Comparison of ENCODE assay signal across 8 cellular contexts in the genomic region with DNA sequence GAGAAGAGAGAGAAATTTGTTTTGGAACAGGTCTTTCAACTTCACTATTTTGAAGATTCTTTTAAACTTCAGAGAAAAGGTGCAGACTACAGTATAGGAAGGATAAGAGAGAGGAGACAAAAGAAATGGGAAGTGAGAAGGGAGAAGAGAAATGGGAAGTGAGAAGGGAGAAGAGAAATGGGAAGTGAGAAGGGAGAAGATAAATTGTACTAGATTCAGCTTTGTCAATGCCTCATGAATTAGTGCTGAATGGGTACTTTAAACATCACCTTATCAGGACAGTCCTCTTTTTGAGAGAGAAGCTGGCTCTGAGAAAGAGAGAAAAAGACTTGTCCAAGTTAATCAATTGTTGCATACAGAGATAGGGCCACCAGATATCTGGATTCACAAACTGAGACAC. TPM values are rescaled to one million over a fixed set of nuclear protein-coding genes. Genes with fewer than 3 reads are reported as not detected.
A peak's percentile ranks its signal among the peaks of the same experiment; 100 is the strongest.
DNase-seq lines count a peak whose midpoint lies in the region; ATAC-seq, FAIRE-seq and TF ChIP-seq lines count a peak whose summit lies in the region.

No MANE protein-coding gene starts in this region.

- H3K9me3 ChIP-seq in A549 (no peaks in the 10 kb centered on the region), SJCRH30 (replicated peaks) (no peaks in the 10 kb centered on the region), iPS-18a (ENCODE audit: control insufficient read depth, low read depth, low read length) (no peaks in the 10 kb centered on the region), thoracic aorta (no peaks in the 10 kb centered on the region)

- POLR2A ChIA-PET in A549 (lab: Yijun Ruan, JAX): interaction anchor here (1.0 kb wide), 1 partner anchor 99 kb away, joined by 3 read pairs; no protein-coding TSS in a partner anchor

- no peak for ATAC-seq in A549
- ATAC-seq in GM21529 (IDR thresholded peaks at IDR 0.05; ENCODE audit: unreplicated experiment): peak; percentile 26
- no peak for ATAC-seq in thoracic aorta (ENCODE audit: insufficient number of reproducible peaks, low FRiP score, low read depth)
- ATAC-seq in GM19452 (IDR thresholded peaks at IDR 0.05; ENCODE audit: unreplicated experiment): no peak

- peak overlapping the region; percentile 41 for H3K9ac ChIP-seq in iPS-18a (ENCODE audit: low read length)

- TF ChIP-seq POLR2A in A549 (IDR thresholded peaks at IDR 0.05; ENCODE audit: low read length): no peak

- H3K4me1 ChIP-seq in A549 (peaks cover 68% of the 10 kb centered on the region), SJCRH30 (peaks cover 8% of the 10 kb centered on the region; the same call in 1 of the 2 replicates), iPS-18a (ENCODE audit: control insufficient read depth, low read depth, low read length) (peaks cover 37% of the 10 kb centered on the region), thoracic aorta (ENCODE audit: control insufficient read depth in 1 of 2, low read depth in 2 of 2) (peaks cover 0 to 34% of the 10 kb centered on the region in 2 donors)

- peak overlapping the region; percentile 88 for H3K4me2 ChIP-seq in A549

- FAIRE-seq in A549 (lab: Jason Lieb, UNC): no peak

- no peak for TF ChIP-seq RAD21 in A549 (conservative IDR thresholded peaks at IDR 0.05 in 1 of 2, IDR thresholded peaks at IDR 0.05 in 1 of 2)

- CTCF ChIA-PET in A549 (lab: Yijun Ruan, JAX): interaction anchor here (0.8 to 2.7 kb wide), 15 partner anchors 8 to 265 kb away, joined by 3 to 11 read pairs (median 3); no protein-coding TSS in a partner anchor

- TF ChIP-seq EP300 in A549 (IDR thresholded peaks at IDR 0.05): no peak

- no peaks in the 10 kb centered on the region for H3K27me3 ChIP-seq in SJCRH30
- peaks cover 24% of the 10 kb centered on the region for H3K27me3 ChIP-seq in iPS-18a (ENCODE audit: control insufficient read depth, insufficient read depth, low read length)
- H3K27me3 ChIP-seq in thoracic aorta (replicated peaks; ENCODE audit: insufficient read depth): no peaks in the 10 kb centered on the region

- H3K36me3 ChIP-seq in SJCRH30: no peaks in the 10 kb centered on the region
- no peaks in the 10 kb centered on the region for H3K36me3 ChIP-seq in iPS-18a (ENCODE audit: control insufficient read depth, low read depth, low read length)
- no peaks in the 10 kb centered on the region for H3K36me3 ChIP-seq in thoracic aorta

- TF ChIP-seq CTCF in A549 (IDR thresholded peaks at IDR 0.05) (no peak), thoracic aorta (IDR thresholded peaks at IDR 0.05) (no peak)

- H3K27ac ChIP-seq in A549 (peak overlapping the region; percentile 90 to 96), SJCRH30 (peak overlapping the region; percentile 71; the same call in 1 of the 2 replicates), iPS-18a (ENCODE audit: low read length) (no peak overlapping the region), thoracic aorta (peak overlapping the region in 1 of 2 donors; percentile 86)

- peak overlapping the region; percentile 96 for H3K4me3 ChIP-seq in A549
- H3K4me3 ChIP-seq in SJCRH30: peak overlapping the region; percentile 83
- H3K4me3 ChIP-seq in iPS-18a (ENCODE audit: low read length): peak overlapping the region; percentile 81
- H3K4me3 ChIP-seq in thoracic aorta: peak overlapping the region; percentile 87

- DNase-seq in A549 (ENCODE audit: low read depth in 1 of 2, low spot score in 1 of 2) (no peak), SJCRH30 (no peak), thoracic aorta (ENCODE audit: low spot score) (no peak), HK-2 (ENCODE audit: unreplicated experiment) (no peak), ecto neural progenitor cell (ENCODE audit: low spot score) (no peak)

TF ChIP-seq in A549, 52 proteins besides CTCF, POLR2A, EP300 and RAD21:
- TF ChIP-seq, protein P1, sequence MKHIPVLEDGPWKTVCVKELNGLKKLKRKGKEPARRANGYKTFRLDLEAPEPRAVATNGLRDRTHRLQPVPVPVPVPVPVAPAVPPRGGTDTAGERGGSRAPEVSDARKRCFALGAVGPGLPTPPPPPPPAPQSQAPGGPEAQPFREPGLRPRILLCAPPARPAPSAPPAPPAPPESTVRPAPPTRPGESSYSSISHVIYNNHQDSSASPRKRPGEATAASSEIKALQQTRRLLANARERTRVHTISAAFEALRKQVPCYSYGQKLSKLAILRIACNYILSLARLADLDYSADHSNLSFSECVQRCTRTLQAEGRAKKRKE (CRISPR knock-in tag; IDR thresholded peaks at IDR 0.05; ENCODE audit: low read depth): no peak
- TF ChIP-seq MAFK (IDR thresholded peaks at IDR 0.05; ENCODE audit: partially characterized antibody): peak; percentile 23
- no peak for TF ChIP-seq HEYL (CRISPR knock-in tag; IDR thresholded peaks at IDR 0.05)
- TF ChIP-seq ZNF302 (CRISPR knock-in tag; IDR thresholded peaks at IDR 0.05): no peak
- TF ChIP-seq, protein P2, sequence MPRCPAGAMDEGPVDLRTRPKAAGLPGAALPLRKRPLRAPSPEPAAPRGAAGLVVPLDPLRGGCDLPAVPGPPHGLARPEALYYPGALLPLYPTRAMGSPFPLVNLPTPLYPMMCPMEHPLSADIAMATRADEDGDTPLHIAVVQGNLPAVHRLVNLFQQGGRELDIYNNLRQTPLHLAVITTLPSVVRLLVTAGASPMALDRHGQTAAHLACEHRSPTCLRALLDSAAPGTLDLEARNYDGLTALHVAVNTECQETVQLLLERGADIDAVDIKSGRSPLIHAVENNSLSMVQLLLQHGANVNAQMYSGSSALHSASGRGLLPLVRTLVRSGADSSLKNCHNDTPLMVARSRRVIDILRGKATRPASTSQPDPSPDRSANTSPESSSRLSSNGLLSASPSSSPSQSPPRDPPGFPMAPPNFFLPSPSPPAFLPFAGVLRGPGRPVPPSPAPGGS (IDR thresholded peaks at IDR 0.05): no peak

RNA-seq across cellular contexts. Expression of a gene that starts 1.0 kb away (rescaled TPM):
- polyA plus RNA-seq in A549 (2011; rRNA removed) (59.9 and 72.5 TPM in 2 replicates), A549 (2017; fragmentation: RNase III; extraction: RNeasy Plus Mini Kit Qiagen cat#74134 plus additional on column Dnase treatment) (48.5 to 56.6 TPM (median 55.1 TPM) in 3 replicates)
- polyA plus RNA-seq in A549 (2012; cell fraction: cytosol; rRNA removed): 16.2 and 21.8 TPM in 2 replicates
- polyA plus RNA-seq in A549 (2012; cell fraction: nucleus; rRNA removed): 21.9 and 29.7 TPM in 2 replicates
- polyA minus RNA-seq in A549 (2011; rRNA and poly(A)+ RNA removed): 37.1 and 37.2 TPM in 2 replicates
- 31.5 and 36.5 TPM in 2 replicates for total RNA-seq in SJCRH30 (2014; rRNA removed; shearing (Covaris generic))
- 10 to 100 TPM; 19.3 to 28.4 TPM for total RNA-seq in thoracic aorta
